28 cellular contexts compared by ENCODE assay signal in genomic region chr7:93414574-93414973, GRCh38.
A peak's percentile ranks its signal among the peaks of the same experiment; 100 is the strongest.
DNase-seq lines count a peak whose midpoint lies in the region; ATAC-seq and TF ChIP-seq lines count a peak whose summit lies in the region.
"Had no signal": no experiment of that assay in that cellular context is flagged by ENCODE, and none has a peak within 500 bp of the region (broad histone marks: within the 10 kb centered on the region; RNA-seq: fewer than 3 reads in every experiment).

No MANE protein-coding gene starts in this region.

- no peak overlapping the region for H3K4me3 Mint-ChIP-seq in activated CD8-positive, alpha-beta memory T cell treated with anti-CD3 and anti-CD28 coated beads, Interleukin-2, amount 10 ng/mL, durations not matched to agents 7 days and 5 days
- H3K4me3 Mint-ChIP-seq in type B pancreatic cell: no peak overlapping the region
- H3K4me3 Mint-ChIP-seq: activated naive CD8-positive, alpha-beta T cell treated with anti-CD3 and anti-CD28 coated beads, Interleukin-2, amount 10 ng/mL, durations not matched to agents 7 days and 5 days; activated T-cell treated with anti-CD3 and anti-CD28 coated beads, Interleukin-2, amount 50 U/mL, for 24 hours; natural killer cell had no signal

- H3K4me1 Mint-ChIP-seq in activated CD8-positive, alpha-beta memory T cell treated with anti-CD3 and anti-CD28 coated beads, Interleukin-2, amount 10 ng/mL, durations not matched to agents 7 days and 5 days: no peaks in the 10 kb centered on the region
- no peaks in the 10 kb centered on the region for H3K4me1 Mint-ChIP-seq in type B pancreatic cell (ENCODE audit: unreplicated experiment)
- H3K4me1 Mint-ChIP-seq: activated naive CD8-positive, alpha-beta T cell treated with anti-CD3 and anti-CD28 coated beads, Interleukin-2, amount 10 ng/mL, durations not matched to agents 7 days and 5 days; natural killer cell had no signal

- ATAC-seq in GM19351 (IDR thresholded peaks at IDR 0.05; ENCODE audit: unreplicated experiment): peak; percentile 63
- ATAC-seq in foreskin keratinocyte: no peak
- no peak for ATAC-seq in activated CD8-positive, alpha-beta memory T cell treated with anti-CD3 and anti-CD28 coated beads, Interleukin-2, amount 10 ng/mL, durations not matched to agents 7 days and 5 days
- ATAC-seq: left cardiac atrium, mucosa of descending colon, natural killer cell had no signal

- DNase-seq in HT-29 (ENCODE audit: low spot score) (peak; percentile 17), NCI-H526 treated with DMSO at 0.1 percent for 48 hours (lab: John Stamatoyannopoulos, UW) (peak; percentile 89), foreskin keratinocyte (peak; percentile 7 to 8), type B pancreatic cell (ENCODE audit: extremely low spot score, unreplicated experiment) (no peak)
- DNase-seq in activated CD8-positive, alpha-beta memory T cell treated with anti-CD3 and anti-CD28 coated beads, Interleukin-2, amount 10 ng/mL, durations not matched to agents 7 days and 5 days: no peak
- no peak for DNase-seq in stimulated activated CD4-positive, alpha-beta T cell treated with anti-CD3 and anti-CD28 coated beads, Interleukin-12 subunit alpha, Interleukin-12 subunit beta, amount 100 ng/mL, for 4 hours
- DNase-seq: activated CD4-positive, alpha-beta T cell treated with anti-CD3 and anti-CD28 coated beads for 48 hours; activated gamma-delta T cell; activated naive CD8-positive, alpha-beta T cell treated with anti-CD3 and anti-CD28 coated beads, Interleukin-2, amount 10 ng/mL, durations not matched to agents 7 days and 5 days; activated T-cell treated with anti-CD3 and anti-CD28 coated beads, Interleukin-2, amount 50 U/mL, for 24 hours; aorta; C1 segment of cervical spinal cord; left cardiac atrium; mucosa of descending colon; natural killer cell; NCI-H524 treated with DMSO at 0.1 percent for 48 hours; nucleus accumbens; sigmoid colon; SJCRH30; stimulated activated CD4-positive, alpha-beta T cell treated with anti-CD3 and anti-CD28 coated beads, Interleukin-4, amount 100 ng/mL, for 4 hours; SW 1271; T1000; upper lobe of left lung had no signal

- H3K27me3 ChIP-seq in foreskin keratinocyte: peaks cover 26% of the 10 kb centered on the region
- H3K27me3 ChIP-seq: cardiac muscle cell, sigmoid colon, SJCRH30, upper lobe of left lung had no signal

- H3K4me1 ChIP-seq in foreskin keratinocyte: no peaks in the 10 kb centered on the region
- H3K4me1 ChIP-seq: sigmoid colon, SJCRH30, upper lobe of left lung had no signal

- peaks cover 27% of the 10 kb centered on the region for H3K27me3 Mint-ChIP-seq in activated CD8-positive, alpha-beta memory T cell treated with anti-CD3 and anti-CD28 coated beads, Interleukin-2, amount 10 ng/mL, durations not matched to agents 7 days and 5 days
- H3K27me3 Mint-ChIP-seq in type B pancreatic cell: peaks cover 7% of the 10 kb centered on the region
- H3K27me3 Mint-ChIP-seq: activated T-cell treated with anti-CD3 and anti-CD28 coated beads, Interleukin-2, amount 50 U/mL, for 24 hours; progenitor cell of endocrine pancreas had no signal

- H3K27ac Mint-ChIP-seq in activated CD8-positive, alpha-beta memory T cell treated with anti-CD3 and anti-CD28 coated beads, Interleukin-2, amount 10 ng/mL, durations not matched to agents 7 days and 5 days: no peak overlapping the region
- H3K27ac Mint-ChIP-seq in type B pancreatic cell: no peak overlapping the region
- H3K27ac Mint-ChIP-seq: activated naive CD8-positive, alpha-beta T cell treated with anti-CD3 and anti-CD28 coated beads, Interleukin-2, amount 10 ng/mL, durations not matched to agents 7 days and 5 days; activated T-cell treated with anti-CD3 and anti-CD28 coated beads, Interleukin-2, amount 50 U/mL, for 24 hours; natural killer cell; progenitor cell of endocrine pancreas had no signal

- no peak overlapping the region for H3K27ac ChIP-seq in foreskin keratinocyte
- H3K27ac ChIP-seq: cardiac muscle cell, hepatocyte, sigmoid colon, SJCRH30, upper lobe of left lung, VCaP had no signal

- no peaks in the 10 kb centered on the region for H3K9me3 Mint-ChIP-seq in activated CD8-positive, alpha-beta memory T cell treated with anti-CD3 and anti-CD28 coated beads, Interleukin-2, amount 10 ng/mL, durations not matched to agents 7 days and 5 days (ENCODE audit: low read depth)
- H3K9me3 Mint-ChIP-seq in type B pancreatic cell: no peaks in the 10 kb centered on the region
- H3K9me3 Mint-ChIP-seq: activated naive CD8-positive, alpha-beta T cell treated with anti-CD3 and anti-CD28 coated beads, Interleukin-2, amount 10 ng/mL, durations not matched to agents 7 days and 5 days; activated T-cell treated with anti-CD3 and anti-CD28 coated beads, Interleukin-2, amount 50 U/mL, for 24 hours had no signal

- CTCF ChIA-PET in activated CD8-positive, alpha-beta memory T cell treated with anti-CD3 and anti-CD28 coated beads, Interleukin-2, amount 10 ng/mL, durations not matched to agents 7 days and 5 days (lab: Charles Lee): no interaction called here

- TF ChIP-seq CTCF in foreskin keratinocyte (conservative IDR thresholded peaks at IDR 0.05): no peak
- no peak for TF ChIP-seq CTCF in type B pancreatic cell (conservative IDR thresholded peaks at IDR 0.05)

- no peaks in the 10 kb centered on the region for H3K36me3 Mint-ChIP-seq in activated CD8-positive, alpha-beta memory T cell treated with anti-CD3 and anti-CD28 coated beads, Interleukin-2, amount 10 ng/mL, durations not matched to agents 7 days and 5 days
- H3K36me3 Mint-ChIP-seq in type B pancreatic cell: no peaks in the 10 kb centered on the region
- H3K36me3 Mint-ChIP-seq: activated naive CD8-positive, alpha-beta T cell treated with anti-CD3 and anti-CD28 coated beads, Interleukin-2, amount 10 ng/mL, durations not matched to agents 7 days and 5 days; natural killer cell had no signal

Comparison
In these comparisons a context has a peak if more than half of its experiments do, and no peak if none do; other contexts are left out.
1. DNase-seq: peak in HT-29 (single experiment), NCI-H526 treated with DMSO at 0.1 percent for 48 hours (single experiment) and foreskin keratinocyte (2 of 2); none in activated CD8-positive, alpha-beta memory T cell treated with anti-CD3 and anti-CD28 coated beads, Interleukin-2, amount 10 ng/mL, durations not matched to agents 7 days and 5 days (single experiment), stimulated activated CD4-positive, alpha-beta T cell treated with anti-CD3 and anti-CD28 coated beads, Interleukin-12 subunit alpha, Interleukin-12 subunit beta, amount 100 ng/mL, for 4 hours (single experiment) and type B pancreatic cell (single experiment).